In genomic region chr17:65593870-65594584, GRCh38 we compare ENCODE assay signal across 1 cellular context.
TF ChIP-seq lines count a peak whose summit lies in the region.

No MANE protein-coding gene starts in this region.

TF ChIP-seq in H1, 55 proteins besides CTCF, POLR2A, EP300 and RAD21 (continued from another document):
- no peak for TF ChIP-seq EZH2 (IDR thresholded peaks at IDR 0.05; ENCODE audit: low read depth, low read length, severe bottlenecking)
